Comparison of ENCODE assay signal across 4 cellular contexts in the genomic region with DNA sequence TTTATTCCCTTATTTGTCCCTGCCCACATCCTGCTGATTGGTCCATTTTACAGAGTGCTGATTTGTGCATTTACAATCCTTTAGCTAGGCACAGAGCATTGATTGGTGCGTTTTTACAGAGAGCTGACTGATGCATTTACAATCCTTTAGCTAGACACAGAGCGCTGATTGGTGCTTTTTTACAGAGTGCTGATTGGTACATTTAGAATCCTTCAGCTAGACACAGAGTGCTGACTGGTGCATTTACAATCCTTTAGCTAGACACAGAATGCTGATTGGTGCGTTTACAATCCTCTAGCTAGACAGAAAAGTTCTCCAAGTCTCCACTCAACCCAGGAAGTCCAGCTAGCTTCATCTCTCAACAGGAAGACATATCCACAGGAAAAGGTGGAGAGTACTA.
A peak's percentile ranks its signal among the peaks of the same experiment; 100 is the strongest.
TF ChIP-seq lines count a peak whose summit lies in the region.

No MANE protein-coding gene starts in this region.

TF ChIP-seq in A549, 52 proteins besides CTCF, POLR2A, EP300 and RAD21:
- peak; percentile 60 for TF ChIP-seq MAFK (IDR thresholded peaks at IDR 0.05; ENCODE audit: partially characterized antibody)
TF ChIP-seq in A549: peak in this region for 1; not testable (repeated sequence) for 51.

TF ChIP-seq in WTC11, 78 proteins besides CTCF, POLR2A, EP300 and RAD21:
- peak; percentile 38; the same call in 1 of the 2 replicates for TF ChIP-seq NFYB (CRISPR knock-in tag; conservative IDR thresholded peaks at IDR 0.05; ENCODE audit: low read depth)

TF ChIP-seq in K562, 482 proteins besides CTCF, POLR2A, EP300 and RAD21:
- TF ChIP-seq ZNF316 (IDR thresholded peaks at IDR 0.05) = peak; percentile 29

TF ChIP-seq in HepG2, 621 proteins besides CTCF, POLR2A, EP300 and RAD21:
- TF ChIP-seq NFYC (CRISPR knock-in tag; IDR thresholded peaks at IDR 0.05) (0 out of 2 replicates have a peak, but pooled peaks have one; percentile 8), MAFK (conservative IDR thresholded peaks at IDR 0.05 in 1 of 2, IDR thresholded peaks at IDR 0.05 in 1 of 2; ENCODE audit: low read length in 2 of 2) (peak; percentile 43 to 62; a peak in 3 of 4 replicates), MAFF (IDR thresholded peaks at IDR 0.05; ENCODE audit: low read depth, low read length) (peak; percentile 49)
